In genomic region chr4:128649161-128649560, GRCh38 we compare ENCODE assay signal across 17 cellular contexts.
DNase-seq lines count a peak whose midpoint lies in the region; FAIRE-seq and TF ChIP-seq lines count a peak whose summit lies in the region.
"Had no signal": no experiment of that assay in that cellular context is flagged by ENCODE, and none has a peak within 500 bp of the region (broad histone marks: within the 10 kb centered on the region; RNA-seq: fewer than 3 reads in every experiment).

No MANE protein-coding gene starts in this region.

- H3K4me3 ChIP-seq in H1 (ENCODE audit: extremely low read depth in 1 of 4, insufficient read depth in 2 of 4, low read depth in 3 of 4, low read length in 4 of 4) (no peak overlapping the region), tibial artery (no peak overlapping the region)
- H3K4me3 ChIP-seq: HAP-1 had no signal

- H3K36me3 ChIP-seq in H1 (ENCODE audit: control insufficient read depth in 2 of 4, insufficient read depth in 4 of 4, low read length in 3 of 4): no peaks in the 10 kb centered on the region
- H3K36me3 ChIP-seq in tibial artery: no peaks in the 10 kb centered on the region
- H3K36me3 ChIP-seq: HAP-1 had no signal

- H3K79me1 ChIP-seq in H1 (ENCODE audit: low read depth, low read length): no peaks in the 10 kb centered on the region; the same call in 1 of the 2 replicates

- peak overlapping the region; percentile 12 for H2BK120ac ChIP-seq in H1 (replicated peaks; ENCODE audit: low read depth, low read length)

- H4K5ac ChIP-seq in H1 (ENCODE audit: insufficient read length, low read depth, low read length): no peak overlapping the region

- no peak overlapping the region for H3K14ac ChIP-seq in H1 (ENCODE audit: insufficient read length)

- peaks cover 2% of the 10 kb centered on the region for H3K9me3 Mint-ChIP-seq in glutamatergic neuron (ENCODE audit: unreplicated experiment)

- H4K20me1 ChIP-seq in H1 (replicated peaks in 1 of 2; ENCODE audit: control insufficient read depth in 1 of 2, insufficient read depth in 2 of 2, low read length in 2 of 2): no peaks in the 10 kb centered on the region

- 0 out of 2 replicates have a peak overlapping the region, but pooled peaks have one; percentile 72 for H2AK5ac ChIP-seq in H1 (ENCODE audit: low read depth, low read length)

- H3K4me1 ChIP-seq in H1 (replicated peaks in 1 of 4; ENCODE audit: control insufficient read depth in 3 of 4, insufficient read depth in 4 of 4, low read length in 3 of 4) (peaks cover 1 to 4% (median 3%) of the 10 kb centered on the region in 4 experiments; a peak in 4 of 7 replicates), tibial artery (peaks cover 0 to 12% (median 10%) of the 10 kb centered on the region in 4 donors)

- H2BK15ac ChIP-seq in H1 (ENCODE audit: low read length): no peak overlapping the region

- no peak overlapping the region for H3K4ac ChIP-seq in H1 (replicated peaks; ENCODE audit: insufficient read length, low read depth, low read length)

- no peak overlapping the region for H3K4me2 ChIP-seq in H1 (ENCODE audit: insufficient read depth in 1 of 2, low read depth in 2 of 2, low read length in 2 of 2)

- H3K23ac ChIP-seq in H1 (ENCODE audit: insufficient read length): no peak overlapping the region

- H4K8ac ChIP-seq in H1 (ENCODE audit: extremely low read depth, insufficient read depth, low read length): no peak overlapping the region

- peak overlapping the region; percentile 65 for H3K18ac ChIP-seq in H1 (ENCODE audit: extremely low read depth, low read length)

- no peak for TF ChIP-seq EP300 in H1 (IDR thresholded peaks at IDR 0.05; ENCODE audit: borderline replicate concordance in 1 of 2, low read depth in 2 of 2, low read length in 2 of 2)

- no peak overlapping the region for H3K9ac ChIP-seq in H1 (replicated peaks in 1 of 4; ENCODE audit: extremely low read depth in 1 of 4, low read depth in 3 of 4, low read length in 3 of 4)

- no peaks in the 10 kb centered on the region for H3K79me2 ChIP-seq in H1 (ENCODE audit: control insufficient read depth in 1 of 2, insufficient read depth in 2 of 2, low read length in 2 of 2)

- H2BK20ac ChIP-seq in H1 (ENCODE audit: low read length): peak overlapping the region; percentile 83

- H3K27me3 Mint-ChIP-seq in glutamatergic neuron (ENCODE audit: unreplicated experiment): no peaks in the 10 kb centered on the region

- no peak for TF ChIP-seq POLR2A in H1 (IDR thresholded peaks at IDR 0.05; ENCODE audit: control extremely low read depth in 1 of 2, low read depth in 2 of 2, low read length in 2 of 2)

- H2AFZ ChIP-seq in H1 (ENCODE audit: low read length): 0 out of 2 replicates have a peak overlapping the region, but pooled peaks have one; percentile 8

- no peak overlapping the region for H3K27ac ChIP-seq in H1 (ENCODE audit: low read depth, low read length)
- H3K27ac ChIP-seq in tibial artery: peak overlapping the region; percentile 34 to 36

- no peak overlapping the region for H3K56ac ChIP-seq in H1 (replicated peaks; ENCODE audit: insufficient read length, low read depth, low read length)

- CTCF ChIA-PET in H1 (lab: Charles Lee; ENCODE audit: partially characterized antibody): interaction anchor here (0.8 to 1.0 kb wide), 2 partner anchors 8 to 74 kb away, joined by 3 to 5 read pairs; no protein-coding TSS in a partner anchor

- POLR2A ChIA-PET in H1 (lab: Charles Lee; ENCODE audit: partially characterized antibody): no interaction called here

- H3K4me3 Mint-ChIP-seq in glutamatergic neuron (ENCODE audit: unreplicated experiment): no peak overlapping the region

- no peak for TF ChIP-seq RAD21 in H1 (IDR thresholded peaks at IDR 0.05 in 1 of 2, conservative IDR thresholded peaks at IDR 0.05 in 1 of 2; ENCODE audit: low read depth in 2 of 2, low read length in 2 of 2)

- H3K23me2 ChIP-seq in H1 (ENCODE audit: low read depth, low read length): no peaks in the 10 kb centered on the region

- H3K27ac Mint-ChIP-seq in glutamatergic neuron (ENCODE audit: unreplicated experiment): no peak overlapping the region

- H3K27me3 ChIP-seq in H1 (replicated peaks in 1 of 4; ENCODE audit: control insufficient read depth in 3 of 4, extremely low read depth in 1 of 4, insufficient read depth in 3 of 4, low read length in 3 of 4) (no peaks in the 10 kb centered on the region), tibial artery (no peaks in the 10 kb centered on the region)

- H3K4me1 Mint-ChIP-seq in glutamatergic neuron (ENCODE audit: low read depth, unreplicated experiment): peaks cover 8% of the 10 kb centered on the region

- no peak for TF ChIP-seq CTCF in H1 (IDR thresholded peaks at IDR 0.05; ENCODE audit: control extremely low read depth in 1 of 3, insufficient read depth in 1 of 3, low read depth in 1 of 3, low read length in 3 of 3)
- no peak for TF ChIP-seq CTCF in tibial artery (IDR thresholded peaks at IDR 0.05)
- no peak for TF ChIP-seq CTCF in glutamatergic neuron (IDR thresholded peaks at IDR 0.05; ENCODE audit: partially characterized antibody, unreplicated experiment)

- peak overlapping the region; percentile 89; the same call in 1 of the 2 replicates for H2BK5ac ChIP-seq in H1 (ENCODE audit: low read depth, low read length)

- no peaks in the 10 kb centered on the region for H3K36me3 Mint-ChIP-seq in glutamatergic neuron (ENCODE audit: unreplicated experiment)

- intact Hi-C loops in tibial artery (cut with DNase I; ENCODE audit: low total_unique reads): no loop called here

- H3K9me3 ChIP-seq in H1 (ENCODE audit: insufficient read depth in 2 of 2, low read depth in 1 of 2, low read length in 1 of 2) (peaks cover 0 to 11% of the 10 kb centered on the region in 2 experiments; a peak in 2 of 4 replicates), tibial artery (no peaks in the 10 kb centered on the region)

- peak; percentile 11 for DNase-seq in NCI-H748 (lab: John Stamatoyannopoulos, UW; ENCODE audit: unreplicated experiment)
- no peak for DNase-seq in NCI-H748 treated with DMSO at 0.1 percent for 48 hours (lab: John Stamatoyannopoulos, UW)
- DNase-seq in NCI-H2171 (lab: John Stamatoyannopoulos, UW): peak; percentile 15
- no peak for DNase-seq in H1 (ENCODE audit: low read depth in 1 of 2, low spot score in 2 of 2)
- DNase-seq in tibial artery: no peak
- DNase-seq in glutamatergic neuron: no peak
- no peak for DNase-seq in GF-D8 (lab: John Stamatoyannopoulos, UW)
- no peak for DNase-seq in activated T-cell treated with anti-CD3 and anti-CD28 coated beads, Interleukin-2, amount 50 U/mL, for 1 hour
- DNase-seq: C1 segment of cervical spinal cord, COR-L47, DMS53, NCI-H1105 treated with DMSO at 0.1 percent for 48 hours, NCI-H1694 treated with DMSO at 0.1 percent for 48 hours, NCI-H510A treated with DMSO at 0.1 percent for 48 hours, SHP77 had no signal

- FAIRE-seq in H1 (lab: Jason Lieb, UNC): no peak
- FAIRE-seq: GM19239 had no signal

- 82% methylated on average over 1 of the region's 1 CpG; no CpG with 5 or more reads in 1 of the 2 experiments for WGBS in H1 (ENCODE audit: extremely low coverage in 1 of 2, insufficient coverage in 1 of 2, insufficient read length in 1 of 2, insufficient replicate concordance in 2 of 2, low coverage in 1 of 2, low lambda C conversion rate in 2 of 2, missing lambda C conversion rate in 1 of 2), 2 experiments

- peak overlapping the region; percentile 86 for H2BK12ac ChIP-seq in H1 (ENCODE audit: low read depth, low read length)

- peak overlapping the region; percentile 62 for H4K91ac ChIP-seq in H1 (replicated peaks; ENCODE audit: insufficient read length, low read length)

TF ChIP-seq in H1, 55 proteins besides CTCF, POLR2A, EP300 and RAD21:
- no peak for TF ChIP-seq KDM4A (IDR thresholded peaks at IDR 0.05; ENCODE audit: low read depth, low read length, severe bottlenecking)
- TF ChIP-seq E2F6 (IDR thresholded peaks at IDR 0.05): no peak
- no peak for TF ChIP-seq KDM1A (IDR thresholded peaks at IDR 0.05; ENCODE audit: borderline replicate concordance, low read length)
- no peak for TF ChIP-seq ZNF274 (IDR thresholded peaks at IDR 0.05; ENCODE audit: borderline replicate concordance, extremely low read depth, low read length)
- TF ChIP-seq RFX5 (IDR thresholded peaks at IDR 0.05; ENCODE audit: borderline replicate concordance, low read depth, low read length): no peak
- no peak for TF ChIP-seq BCL11A (IDR thresholded peaks at IDR 0.05; ENCODE audit: low read depth in 2 of 2, low read length in 2 of 2)
- TF ChIP-seq HDAC6 (IDR thresholded peaks at IDR 0.05; ENCODE audit: low read depth, low read length): no peak
- TF ChIP-seq SIX5 (IDR thresholded peaks at IDR 0.05; ENCODE audit: low read depth, low read length): no peak
- no peak for TF ChIP-seq CEBPB (IDR thresholded peaks at IDR 0.05; ENCODE audit: low read depth, low read length)
- no peak for TF ChIP-seq SUZ12 (IDR thresholded peaks at IDR 0.05; ENCODE audit: low read length)
- no peak for TF ChIP-seq CHD1 (IDR thresholded peaks at IDR 0.05; ENCODE audit: low read depth, low read length)
- no peak for TF ChIP-seq TAF7 (optimal IDR thresholded peaks at IDR 0.05; ENCODE audit: borderline replicate concordance, low read depth, low read length)
- no peak for TF ChIP-seq MAFK (IDR thresholded peaks at IDR 0.05; ENCODE audit: low read depth, low read length)
- TF ChIP-seq NANOG (IDR thresholded peaks at IDR 0.05; ENCODE audit: insufficient read depth, low read depth, low read length, poor library complexity, severe bottlenecking): no peak
- TF ChIP-seq CHD2 (IDR thresholded peaks at IDR 0.05; ENCODE audit: low read length): no peak
- TF ChIP-seq TCF12 (IDR thresholded peaks at IDR 0.05; ENCODE audit: low read depth, low read length): no peak

Comparison
In these comparisons a context has a peak if more than half of its experiments do, and no peak if none do; other contexts are left out.
1. DNase-seq: peak in NCI-H748 (single experiment) and NCI-H2171 (single experiment); none in NCI-H748 treated with DMSO at 0.1 percent for 48 hours (single experiment), H1 (0 of 2), tibial artery (0 of 2), glutamatergic neuron (single experiment), GF-D8 (single experiment) and activated T-cell treated with anti-CD3 and anti-CD28 coated beads, Interleukin-2, amount 50 U/mL, for 1 hour (single experiment).